Comparison of ENCODE assay signal across 22 cellular contexts in the genomic region with DNA sequence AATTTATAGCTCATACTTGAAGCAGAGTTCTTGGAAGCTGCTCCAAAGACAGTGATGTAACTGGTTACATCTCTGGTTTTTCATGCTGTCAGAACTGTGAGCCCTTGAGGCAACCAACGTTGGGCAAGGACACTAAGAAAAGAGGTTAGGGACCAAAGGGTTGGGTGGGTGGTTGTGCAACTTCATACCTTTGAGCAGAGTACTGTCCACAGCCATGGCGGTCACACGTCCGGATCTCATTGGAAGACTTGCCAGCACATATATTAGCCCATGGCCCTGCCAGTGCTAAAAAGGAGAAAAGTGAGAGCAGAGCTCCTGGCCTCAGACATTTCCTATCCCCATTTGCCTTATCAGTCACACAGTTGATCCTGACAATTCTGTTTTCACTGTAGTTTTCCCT. TPM values are rescaled to one million over a fixed set of nuclear protein-coding genes. Genes with fewer than 3 reads are reported as not detected.
"Had no signal": no experiment of that assay in that cellular context is flagged by ENCODE, and none has a peak within 500 bp of the region (broad histone marks: within the 10 kb centered on the region; RNA-seq: fewer than 3 reads in every experiment).

No MANE protein-coding gene starts in this region.

- H3K27ac ChIP-seq: HL-60, SJSA1, SK-N-MC had no signal

- DNase-seq: Karpas-422, KG1, MG63, NCI-H1092, NCI-H1105 treated with DMSO at 0.1 percent for 48 hours, NCI-H1417 treated with DMSO at 0.1 percent for 48 hours, NCI-H187, NCI-H2029, NCI-H2081 treated with DMSO at 0.1 percent for 48 hours, NCI-H2171, NCI-H226, NCI-H446, NCI-H510A, NCI-H524 treated with DMSO at 0.1 percent for 48 hours, NCI-H69, NCI-H774, Right ventricle myocardium superior, RPMI8226, SIG-M5 had no signal

- H3K4me3 ChIP-seq: MG63, SJSA1, SK-N-MC had no signal

- H3K36me3 ChIP-seq: MG63, SJSA1 had no signal

- H3K9me3 ChIP-seq: MG63, SJSA1 had no signal

- H3K27me3 ChIP-seq: MG63, SJSA1 had no signal

RNA-seq across cellular contexts. Expression of a gene that starts 2.1 kb away (rescaled TPM):
- total RNA-seq: Right ventricle myocardium superior, SJSA1 had no signal

RNA-seq across cellular contexts. Expression of a gene that starts 57.0 kb away (rescaled TPM):
- total RNA-seq: Right ventricle myocardium superior, SJSA1 had no signal
